In the genomic region with DNA sequence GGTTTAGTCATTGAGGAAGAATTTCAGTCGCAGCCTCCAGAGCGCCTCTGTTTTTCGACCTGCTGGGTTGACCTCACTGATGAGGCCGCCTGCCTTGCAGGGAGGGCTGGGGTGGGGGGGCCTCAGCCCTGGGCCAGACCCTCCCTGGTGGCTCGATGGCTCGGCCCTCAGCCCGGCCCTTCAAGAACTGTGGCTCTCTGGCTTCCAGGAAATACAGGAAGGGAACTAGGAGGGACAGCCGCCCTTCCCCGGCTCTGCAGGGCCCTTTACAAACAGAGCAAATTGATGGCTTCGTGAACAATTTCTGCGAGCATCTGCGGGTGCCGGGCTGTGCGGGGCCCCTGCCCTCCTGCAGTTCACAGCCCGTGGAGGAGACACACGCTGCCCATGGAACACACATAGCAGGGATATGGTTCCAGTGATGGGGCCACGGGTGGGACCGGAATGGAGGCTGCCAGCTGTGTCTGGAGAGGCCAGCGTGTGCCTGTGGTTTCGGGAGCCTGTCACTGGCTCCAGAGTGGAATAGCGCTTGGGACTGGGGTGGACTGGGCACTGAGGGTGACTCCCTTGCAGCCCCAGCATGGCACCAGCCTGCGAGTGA, we compare ENCODE assay signal across 16 cellular contexts. TPM values are rescaled to one million over a fixed set of nuclear protein-coding genes. Genes with fewer than 3 reads are reported as not detected.
DNase-seq lines count a peak whose midpoint lies in the region; ATAC-seq and TF ChIP-seq lines count a peak whose summit lies in the region.
"Had no signal": no experiment of that assay in that cellular context is flagged by ENCODE, and none has a peak within 500 bp of the region (broad histone marks: within the 10 kb centered on the region; RNA-seq: fewer than 3 reads in every experiment).

No MANE protein-coding gene starts in this region.

- no peak for TF ChIP-seq POLR2A in sigmoid colon (IDR thresholded peaks at IDR 0.05)

- peaks cover 0 to 1% (median 0%) of the 10 kb centered on the region in 7 donors for H3K4me1 Mint-ChIP-seq in naive thymus-derived CD4-positive, alpha-beta T cell
- H3K4me1 Mint-ChIP-seq: IgD-negative memory B cell had no signal

- intact Hi-C loops in ascending aorta (cut with DNase I) (no loop called here), sigmoid colon (cut with DNase I) (no loop called here)
- intact Hi-C loops in naive thymus-derived CD4-positive, alpha-beta T cell (cut with micrococcal nuclease), result no loop called here

- H3K4me1 ChIP-seq in ascending aorta (peaks cover 10 to 46% of the 10 kb centered on the region in 2 donors), right atrium auricular region (peaks cover 0 to 29% of the 10 kb centered on the region in 2 donors), sigmoid colon (peaks cover 0 to 80% (median 70%) of the 10 kb centered on the region in 4 donors)
- no peaks in the 10 kb centered on the region for H3K4me1 ChIP-seq in naive thymus-derived CD4-positive, alpha-beta T cell (ENCODE audit: control insufficient read depth in 2 of 2, insufficient read depth in 2 of 2, low read length in 2 of 2)
- H3K4me1 ChIP-seq: psoas muscle had no signal

- no peak for TF ChIP-seq EP300 in sigmoid colon (IDR thresholded peaks at IDR 0.05)

- no peak overlapping the region for H3K4me3 Mint-ChIP-seq in naive thymus-derived CD4-positive, alpha-beta T cell
- H3K4me3 Mint-ChIP-seq: IgD-negative memory B cell had no signal

- TF ChIP-seq CTCF in ascending aorta (IDR thresholded peaks at IDR 0.05), result no peak
- no peak for TF ChIP-seq CTCF in right atrium auricular region (IDR thresholded peaks at IDR 0.05)
- TF ChIP-seq CTCF in sigmoid colon (IDR thresholded peaks at IDR 0.05), result no peak

- H3K36me3 ChIP-seq in ascending aorta, result no peaks in the 10 kb centered on the region
- no peaks in the 10 kb centered on the region for H3K36me3 ChIP-seq in right atrium auricular region
- peaks cover 0 to 6% (median 0%) of the 10 kb centered on the region in 4 donors for H3K36me3 ChIP-seq in sigmoid colon
- no peaks in the 10 kb centered on the region for H3K36me3 ChIP-seq in naive thymus-derived CD4-positive, alpha-beta T cell (ENCODE audit: control insufficient read depth in 2 of 3, insufficient read depth in 3 of 3, low read length in 3 of 3)
- H3K36me3 ChIP-seq: WERI-Rb-1 had no signal

- 47 to 60% methylated on average over 22 of the region's 22 CpGs for WGBS in sigmoid colon, 2 donors

- H3K4me3 ChIP-seq in ascending aorta (peak overlapping the region in 1 of 2 donors; percentile 19), right atrium auricular region (no peak overlapping the region), sigmoid colon (no peak overlapping the region)
- H3K4me3 ChIP-seq in naive thymus-derived CD4-positive, alpha-beta T cell (ENCODE audit: low read length), result no peak overlapping the region
- H3K4me3 ChIP-seq: psoas muscle had no signal

- no peak overlapping the region for H3K27ac Mint-ChIP-seq in naive thymus-derived CD4-positive, alpha-beta T cell

- peaks cover 0 to 6% (median 0%) of the 10 kb centered on the region in 5 donors for H3K36me3 Mint-ChIP-seq in naive thymus-derived CD4-positive, alpha-beta T cell
- H3K36me3 Mint-ChIP-seq: IgD-negative memory B cell had no signal

- CTCF ChIA-PET in naive thymus-derived CD4-positive, alpha-beta T cell (lab: Charles Lee), result no interaction called here

- H3K27ac ChIP-seq in ascending aorta (peak overlapping the region; percentile 80 to 81), right atrium auricular region (peak overlapping the region; percentile 21 to 43), sigmoid colon (peak overlapping the region; percentile 35 to 73 (median 56))
- no peak overlapping the region for H3K27ac ChIP-seq in naive thymus-derived CD4-positive, alpha-beta T cell (ENCODE audit: low read depth, low read length)
- H3K27ac ChIP-seq: psoas muscle, WERI-Rb-1 had no signal

- ATAC-seq in GM21381 (IDR thresholded peaks at IDR 0.05; ENCODE audit: unreplicated experiment), result no peak
- ATAC-seq in naive thymus-derived CD4-positive, alpha-beta T cell, result no peak

- H3K27me3 ChIP-seq in ascending aorta, result no peaks in the 10 kb centered on the region
- no peaks in the 10 kb centered on the region for H3K27me3 ChIP-seq in right atrium auricular region
- no peaks in the 10 kb centered on the region for H3K27me3 ChIP-seq in sigmoid colon
- H3K27me3 ChIP-seq in naive thymus-derived CD4-positive, alpha-beta T cell (ENCODE audit: control insufficient read depth in 2 of 2, insufficient read depth in 2 of 2, low read length in 2 of 2), result no peaks in the 10 kb centered on the region

- DNase-seq in AG08396 (ENCODE audit: low spot score) (peak; percentile 61), ascending aorta (ENCODE audit: low spot score in 2 of 2) (no peak), right atrium auricular region (ENCODE audit: low spot score) (no peak), sigmoid colon (peak; percentile 65), amniotic stem cell (lab: John Stamatoyannopoulos, UW) (no peak), NCI-H1930 (lab: John Stamatoyannopoulos, UW) (no peak)
- no peak for DNase-seq in naive thymus-derived CD4-positive, alpha-beta T cell
- DNase-seq: activated effector memory CD4-positive, alpha-beta T cell treated with Interleukin-2 at 50 U/mL for 16 hours; Calu3; NCI-H1417 treated with DMSO at 0.1 percent for 48 hours; OCI-M1; stimulated activated CD4-positive, alpha-beta T cell treated with anti-CD3 and anti-CD28 coated beads, Interleukin-2, amount 100 ng/mL, for 48 hours; WERI-Rb-1 had no signal

- peaks cover 0 to 16% (median 0%) of the 10 kb centered on the region in 5 donors for H3K27me3 Mint-ChIP-seq in naive thymus-derived CD4-positive, alpha-beta T cell
- H3K27me3 Mint-ChIP-seq: IgD-negative memory B cell had no signal

- H3K9me3 Mint-ChIP-seq in naive thymus-derived CD4-positive, alpha-beta T cell, result peaks cover 0 to 8% (median 5%) of the 10 kb centered on the region in 11 donors

- H3K9me3 ChIP-seq in ascending aorta (no peaks in the 10 kb centered on the region), right atrium auricular region (no peaks in the 10 kb centered on the region), sigmoid colon (no peaks in the 10 kb centered on the region)
- no peaks in the 10 kb centered on the region for H3K9me3 ChIP-seq in naive thymus-derived CD4-positive, alpha-beta T cell (ENCODE audit: control insufficient read depth in 2 of 3, low read length in 3 of 3)
- H3K9me3 ChIP-seq: psoas muscle had no signal

- POLR2A ChIA-PET in naive thymus-derived CD4-positive, alpha-beta T cell (lab: Charles Lee), result no interaction called here

RNA-seq across cellular contexts. Expression of a gene that starts 39.6 kb away (rescaled TPM):
- total RNA-seq in ascending aorta, result 99.6 TPM
- 10 to 100 TPM; 10.9 to 22.0 TPM for total RNA-seq in right atrium auricular region
- 100 to 1,000 TPM in 1 of 4 donors, 10 to 100 TPM in 3; 24.2 to 168 (median 59.4) TPM for total RNA-seq in sigmoid colon
- polyA plus RNA-seq in sigmoid colon, result 10 to 100 TPM in 1 of 3 donors, 1 to 10 TPM in 2; 4.2 to 13.2 (median 4.4) TPM
- under 1 TPM; 0.16 to 0.56 (median 0.24) TPM for total RNA-seq in naive thymus-derived CD4-positive, alpha-beta T cell
- polyA plus RNA-seq in naive thymus-derived CD4-positive, alpha-beta T cell, result not detected
- total RNA-seq: Calu3 had no signal
- polyA plus RNA-seq: IgD-negative memory B cell had no signal

Comparison
In these comparisons a context has a peak if more than half of its experiments do, and no peak if none do; other contexts are left out.
1. DNase-seq: peak in AG08396 (single experiment) and sigmoid colon (single experiment); none in ascending aorta (0 of 2), right atrium auricular region (single experiment), naive thymus-derived CD4-positive, alpha-beta T cell (0 of 9), amniotic stem cell (single experiment) and NCI-H1930 (0 of 2).
2. RNA of a gene that starts 39.6 kb away (total RNA-seq): 99.6 TPM in ascending aorta (single experiment), 24.2 to 168 TPM in sigmoid colon and 10.9 to 22.0 TPM in right atrium auricular region; 0.16 to 0.56 TPM in naive thymus-derived CD4-positive, alpha-beta T cell; every median in the first group is over 4 times any median in the second.